Comparison of ENCODE assay signal across 10 cellular contexts in the genomic region with DNA sequence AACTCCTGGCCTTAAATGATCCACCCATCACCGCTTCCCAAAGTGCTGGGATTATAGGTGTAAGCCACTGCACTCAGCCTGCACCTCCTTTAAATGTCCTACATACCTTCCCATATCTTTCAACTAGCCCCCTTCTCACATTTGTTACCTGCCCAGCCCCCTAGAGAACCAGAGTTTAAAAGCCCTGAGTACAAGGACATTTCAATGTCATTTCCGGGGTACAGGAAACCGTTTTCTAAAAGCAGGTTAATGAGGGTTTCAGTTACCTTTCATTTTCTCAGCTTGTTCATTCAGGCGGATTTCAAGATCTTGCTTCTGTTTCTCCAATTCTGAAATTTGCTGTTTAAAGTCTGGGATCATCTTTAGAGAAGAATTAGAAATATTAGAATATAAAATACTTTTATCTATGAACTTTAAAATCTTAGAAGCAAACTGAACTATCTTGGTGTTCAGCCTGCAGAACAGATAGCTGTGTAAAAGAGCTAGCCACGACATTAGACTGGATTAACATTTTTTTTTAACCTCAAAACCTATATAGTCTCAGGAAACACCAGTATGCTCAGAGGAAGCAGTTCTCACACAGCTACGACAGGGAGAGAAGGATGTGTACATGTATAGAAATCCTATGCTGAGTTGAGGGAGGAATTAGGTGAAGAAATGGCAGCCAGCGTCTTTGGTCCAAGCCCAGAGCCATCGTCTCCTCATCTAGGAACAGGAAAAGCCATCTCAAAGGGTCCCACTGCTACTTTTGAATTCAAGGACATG. TPM values are rescaled to one million over a fixed set of nuclear protein-coding genes. Genes with fewer than 3 reads are reported as not detected.
DNase-seq lines count a peak whose midpoint lies in the region; ATAC-seq and TF ChIP-seq lines count a peak whose summit lies in the region.
"Had no signal": no experiment of that assay in that cellular context is flagged by ENCODE, and none has a peak within 500 bp of the region (broad histone marks: within the 10 kb centered on the region; RNA-seq: fewer than 3 reads in every experiment).

No MANE protein-coding gene starts in this region.

- H3K9me3 ChIP-seq in effector memory CD4-positive, alpha-beta T cell (ENCODE audit: control insufficient read depth, low read length) = no peaks in the 10 kb centered on the region
- H3K9me3 ChIP-seq in WERI-Rb-1 (ENCODE audit: severe bottlenecking) = no peaks in the 10 kb centered on the region

- DNase-seq in GM06990 (ENCODE audit: extremely low read depth, insufficient read length) = no peak
- DNase-seq in Jurkat, Clone E6-1 (ENCODE audit: low read depth, low spot score) = peak; percentile 63
- no peak for DNase-seq in effector memory CD4-positive, alpha-beta T cell
- DNase-seq in dedifferentiated amniotic fluid mesenchymal stem cell (ENCODE audit: extremely low spot score) = no peak
- DNase-seq in WERI-Rb-1 = no peak
- DNase-seq in NCI-H748 (lab: John Stamatoyannopoulos, UW; ENCODE audit: unreplicated experiment) = no peak
- DNase-seq in 8988T = no peak
- DNase-seq: NCI-H748 treated with DMSO at 0.1 percent for 48 hours, T-helper 9 cell had no signal

- H3K27ac ChIP-seq in effector memory CD4-positive, alpha-beta T cell (ENCODE audit: insufficient read depth, low read length, poor library complexity, severe bottlenecking) = peak overlapping the region; percentile 62
- H3K27ac ChIP-seq in WERI-Rb-1 = no peak overlapping the region

- peak; percentile 40 for ATAC-seq in GM19372 (IDR thresholded peaks at IDR 0.05; ENCODE audit: low read depth, unreplicated experiment)

- TF ChIP-seq CTCF in GM06990 (IDR thresholded peaks at IDR 0.05; ENCODE audit: insufficient read depth, low read length, poor library complexity, severe bottlenecking) = no peak
- TF ChIP-seq CTCF in WERI-Rb-1 (IDR thresholded peaks at IDR 0.05; ENCODE audit: low read depth, low read length) = no peak

- H3K4me1 ChIP-seq in effector memory CD4-positive, alpha-beta T cell (ENCODE audit: control insufficient read depth, insufficient read depth, low read length, poor library complexity, severe bottlenecking) = no peaks in the 10 kb centered on the region

- H3K4me3 ChIP-seq in GM06990 (replicated peaks; ENCODE audit: low read depth, low read length) = peak overlapping the region; percentile 51
- H3K4me3 ChIP-seq in Jurkat, Clone E6-1 (ENCODE audit: low read length) = peak overlapping the region; percentile 49
- peak overlapping the region; percentile 21 for H3K4me3 ChIP-seq in effector memory CD4-positive, alpha-beta T cell (ENCODE audit: insufficient read depth, low read depth, low read length, poor library complexity, severe bottlenecking)
- H3K4me3 ChIP-seq in WERI-Rb-1 (ENCODE audit: low read depth, low read length) = no peak overlapping the region

- no peaks in the 10 kb centered on the region for H3K27me3 ChIP-seq in GM06990 (replicated peaks; ENCODE audit: control insufficient read depth, insufficient read depth, low read length)
- H3K27me3 ChIP-seq in effector memory CD4-positive, alpha-beta T cell (replicated peaks; ENCODE audit: control insufficient read depth, insufficient read depth, low read length, poor library complexity, severe bottlenecking) = no peaks in the 10 kb centered on the region
- H3K27me3 ChIP-seq in WERI-Rb-1 (ENCODE audit: insufficient read depth, low read depth, severe bottlenecking) = no peaks in the 10 kb centered on the region

- H3K36me3 ChIP-seq in GM06990 (ENCODE audit: control insufficient read depth, insufficient read depth, low read length) (no peaks in the 10 kb centered on the region), WERI-Rb-1 (peaks cover 27% of the 10 kb centered on the region)
- H3K36me3 ChIP-seq in effector memory CD4-positive, alpha-beta T cell (ENCODE audit: control insufficient read depth, insufficient read depth, low read length) = no peaks in the 10 kb centered on the region

RNA-seq across cellular contexts. Expression of a gene that starts 29.9 kb away (rescaled TPM):
- polyA plus RNA-seq in Jurkat, Clone E6-1 (2012; ENCODE audit: insufficient read depth, insufficient read length) = 45.7 TPM
